In genomic region chr11:1139441-1140066, GRCh38 we compare ENCODE assay signal across 24 cellular contexts. TPM values are rescaled to one million over a fixed set of nuclear protein-coding genes. Genes with fewer than 3 reads are reported as not detected.
A peak's percentile ranks its signal among the peaks of the same experiment; 100 is the strongest.
DNase-seq lines count a peak whose midpoint lies in the region; ATAC-seq, FAIRE-seq and TF ChIP-seq lines count a peak whose summit lies in the region.
"Had no signal": no experiment of that assay in that cellular context is flagged by ENCODE, and none has a peak within 500 bp of the region (broad histone marks: within the 10 kb centered on the region; RNA-seq: fewer than 3 reads in every experiment).

No MANE protein-coding gene starts in this region.

- no peak overlapping the region for H3K27ac Mint-ChIP-seq in activated T-helper 17 cell treated with anti-CD3 and anti-CD28 coated beads, Interleukin-2, amount 50 U/mL, for 72 hours
- H3K27ac Mint-ChIP-seq: activated naive CD8-positive, alpha-beta T cell treated with anti-CD3 and anti-CD28 coated beads, Interleukin-2, amount 50 U/mL, for 24 hours; H9 had no signal

- DNase-seq in HTR-8/SVneo (ENCODE audit: insufficient read length, low spot score): no peak
- DNase-seq in left colon: peak in 1 of 2 donors; percentile 21
- peak; percentile 37 for DNase-seq in posterior vena cava (ENCODE audit: low spot score)
- DNase-seq in SW480 (ENCODE audit: low spot score): no peak
- DNase-seq in NCI-H2227 (lab: John Stamatoyannopoulos, UW; ENCODE audit: unreplicated experiment): no peak
- no peak for DNase-seq in NCI-H1694 (lab: John Stamatoyannopoulos, UW)
- DNase-seq: activated CD4-positive, alpha-beta T cell treated with anti-CD3 and anti-CD28 coated beads, Interleukin-2, amount 50 U/mL, for 1 hour; activated naive CD8-positive, alpha-beta T cell treated with anti-CD3 and anti-CD28 coated beads, Interleukin-2, amount 50 U/mL, for 24 hours; cerebellar nuclear complex; DMS 273 treated with DMSO at 0.1 percent for 48 hours; H9; midbrain; NCI-H187 treated with DMSO at 0.1 percent for 48 hours; NCI-H510A treated with DMSO at 0.1 percent for 48 hours; small intestine; stimulated activated naive CD4-positive, alpha-beta T cell; upper lobe of right lung had no signal

- peaks cover 24% of the 10 kb centered on the region for H3K9me3 Mint-ChIP-seq in activated T-helper 17 cell treated with anti-CD3 and anti-CD28 coated beads, Interleukin-2, amount 50 U/mL, for 72 hours

- H3K4me1 Mint-ChIP-seq in activated T-helper 17 cell treated with anti-CD3 and anti-CD28 coated beads, Interleukin-2, amount 50 U/mL, for 72 hours: peaks cover 12% of the 10 kb centered on the region

- peaks cover 30% of the 10 kb centered on the region for H3K27me3 Mint-ChIP-seq in activated T-helper 17 cell treated with anti-CD3 and anti-CD28 coated beads, Interleukin-2, amount 50 U/mL, for 72 hours

- no peaks in the 10 kb centered on the region for H3K36me3 Mint-ChIP-seq in activated T-helper 17 cell treated with anti-CD3 and anti-CD28 coated beads, Interleukin-2, amount 50 U/mL, for 72 hours (ENCODE audit: low read depth)

- peak; percentile 49 for ATAC-seq in activated T-helper 17 cell treated with anti-CD3 and anti-CD28 coated beads, Interleukin-2, amount 50 U/mL, for 72 hours (replicated peaks)
- peak; percentile 88 for ATAC-seq in left colon
- no peak for ATAC-seq in SK-N-SH treated with all-trans-retinoic acid at 6 μM for 48 hours
- ATAC-seq: activated naive CD8-positive, alpha-beta T cell treated with anti-CD3 and anti-CD28 coated beads, Interleukin-2, amount 50 U/mL, for 24 hours; pancreas; upper lobe of right lung had no signal

- intact Hi-C loops in left colon (cut with DNase I, micrococcal nuclease) (no loop called here), posterior vena cava (cut with DNase I) (no loop called here)

- peak; percentile 59 for FAIRE-seq in HTR-8/SVneo (lab: Jason Lieb, UNC)
- FAIRE-seq: keratinocyte, pancreas, small intestine had no signal

- H3K4me3 Mint-ChIP-seq in activated T-helper 17 cell treated with anti-CD3 and anti-CD28 coated beads, Interleukin-2, amount 50 U/mL, for 72 hours: no peak overlapping the region
- H3K4me3 Mint-ChIP-seq: activated naive CD8-positive, alpha-beta T cell treated with anti-CD3 and anti-CD28 coated beads, Interleukin-2, amount 50 U/mL, for 24 hours; activated T-helper 1 cell treated with anti-CD3 and anti-CD28 coated beads, Interleukin-12 subunit alpha, Interleukin-12 subunit beta, Interleukin-2, Interleukin-4 antibody, amounts not matched to agents 30 ng/mL and 10 ng/mL and 1 ng/mL, durations not matched to agents 14 hours and 24 hours and 36 hours; H9 had no signal

TF ChIP-seq in SK-N-SH treated with all-trans-retinoic acid at 6 μM for 48 hours, 23 proteins besides CTCF, POLR2A, EP300 and RAD21:
- TF ChIP-seq OSR1 (CRISPR knock-in tag; IDR thresholded peaks at IDR 0.05) (no peak), ISL1 (CRISPR knock-in tag; IDR thresholded peaks at IDR 0.05) (no peak), ZC3H10 (CRISPR knock-in tag; IDR thresholded peaks at IDR 0.05) (no peak), BACH2 (CRISPR knock-in tag; IDR thresholded peaks at IDR 0.05; ENCODE audit: borderline replicate concordance) (no peak), SNAI2 (CRISPR knock-in tag; IDR thresholded peaks at IDR 0.05) (no peak), ZNF565 (CRISPR knock-in tag; conservative IDR thresholded peaks at IDR 0.05; ENCODE audit: low read depth) (no peak), RARB (CRISPR knock-in tag; IDR thresholded peaks at IDR 0.05) (no peak), ZFP30 (CRISPR knock-in tag; IDR thresholded peaks at IDR 0.05) (no peak), PATZ1 (CRISPR knock-in tag; IDR thresholded peaks at IDR 0.05; ENCODE audit: borderline replicate concordance) (no peak), CSDC2 (CRISPR knock-in tag; IDR thresholded peaks at IDR 0.05) (no peak)

RNA-seq across cellular contexts. Expression of gene MUC5AC, which starts 18.2 kb away (rescaled TPM):
- total RNA-seq in activated T-helper 17 cell treated with anti-CD3 and anti-CD28 coated beads, Interleukin-2, amount 50 U/mL, for 72 hours: not detected
- under 1 TPM; 0.03 to 0.09 TPM for total RNA-seq in left colon
- not detected for total RNA-seq in posterior vena cava
- total RNA-seq: activated T-helper 1 cell treated with anti-CD3 and anti-CD28 coated beads, Interleukin-12 subunit alpha, Interleukin-12 subunit beta, Interleukin-2, Interleukin-4 antibody, amounts not matched to agents 30 ng/mL and 10 ng/mL and 1 ng/mL, durations not matched to agents 14 hours and 24 hours and 36 hours; H9; MCF 10A; SK-MEL-5; upper lobe of right lung had no signal
